In genomic region chr9:128863647-128864046, GRCh38 we compare ENCODE assay signal across 8 cellular contexts. TPM values are rescaled to one million over a fixed set of nuclear protein-coding genes. Genes with fewer than 3 reads are reported as not detected.
A peak's percentile ranks its signal among the peaks of the same experiment; 100 is the strongest.
DNase-seq lines count a peak whose midpoint lies in the region; ATAC-seq and TF ChIP-seq lines count a peak whose summit lies in the region.

No MANE protein-coding gene starts in this region.

- H2BK120ac ChIP-seq in neuronal stem cell (ENCODE audit: low read depth, low read length), result no peak overlapping the region

- H3F3A ChIP-seq in PC-3 (ENCODE audit: low read length, unreplicated experiment), result no peaks in the 10 kb centered on the region

- H3K79me1 ChIP-seq in neuronal stem cell (ENCODE audit: low read depth, low read length), result peaks cover 2% of the 10 kb centered on the region

- H2BK15ac ChIP-seq in neuronal stem cell (ENCODE audit: low read length), result no peak overlapping the region

- POLR2A ChIA-PET in PC-3 (lab: Charles Lee; ENCODE audit: unreplicated experiment), result interaction anchor here (0.5 kb wide), 1 partner anchor 12 kb away, joined by 3 read pairs; no protein-coding TSS in a partner anchor

- H3K9ac ChIP-seq in PC-3 (ENCODE audit: low read length) (no peak overlapping the region), fibroblast of lung (ENCODE audit: insufficient read depth, low read length) (no peak overlapping the region), neuronal stem cell (ENCODE audit: low read depth, low read length, poor library complexity) (no peak overlapping the region)

- H2BK5ac ChIP-seq in neuronal stem cell (ENCODE audit: low read length), result no peak overlapping the region

- H3K27me3 ChIP-seq in PC-3 (ENCODE audit: low read length) (no peaks in the 10 kb centered on the region), fibroblast of lung (ENCODE audit: control insufficient read depth, insufficient read depth, low read length) (no peaks in the 10 kb centered on the region), neuronal stem cell (ENCODE audit: control insufficient read depth in 3 of 3, insufficient read depth in 3 of 3, low read depth in 1 of 3, low read length in 3 of 3) (no peaks in the 10 kb centered on the region), thoracic aorta (replicated peaks; ENCODE audit: insufficient read depth) (no peaks in the 10 kb centered on the region)

- DNase-seq in DMS53 treated with DMSO at 0.1 percent for 48 hours (lab: John Stamatoyannopoulos, UW; ENCODE audit: unreplicated experiment) (peak; percentile 44), HFFc6 (peak; percentile 30), PC-3 (peak; percentile 67), activated T-cell treated with anti-CD3 and anti-CD28 coated beads for 48 hours (ENCODE audit: low read depth) (peak; percentile 81), fibroblast of lung (ENCODE audit: low read depth in 2 of 2) (peak; percentile 18 to 51), neuronal stem cell (ENCODE audit: low spot score) (peak; percentile 65), thoracic aorta (ENCODE audit: low spot score) (no peak)

- H3K4me3 ChIP-seq in PC-3 (ENCODE audit: low read length) (no peak overlapping the region), fibroblast of lung (replicated peaks in 1 of 4; ENCODE audit: control extremely low read depth in 1 of 4, insufficient read depth in 1 of 4, low read depth in 3 of 4, low read length in 4 of 4) (no peak overlapping the region), neuronal stem cell (ENCODE audit: low read length in 2 of 2) (no peak overlapping the region), thoracic aorta (no peak overlapping the region)

- BruUV-seq in PC-3 (replicated peaks; lab: Mats Ljungman, UMichigan), result no TSS peak

- no peak overlapping the region for H3K14ac ChIP-seq in neuronal stem cell (ENCODE audit: low read length)

- H3K9me3 ChIP-seq in PC-3 (ENCODE audit: low read length) (no peaks in the 10 kb centered on the region), fibroblast of lung (ENCODE audit: control insufficient read depth, insufficient read depth, low read depth, low read length) (no peaks in the 10 kb centered on the region), neuronal stem cell (replicated peaks in 1 of 2; ENCODE audit: control insufficient read depth in 2 of 2, insufficient read depth in 1 of 2, low read depth in 1 of 2, low read length in 2 of 2) (no peaks in the 10 kb centered on the region), thoracic aorta (no peaks in the 10 kb centered on the region)

- H4K20me1 ChIP-seq in PC-3 (ENCODE audit: low read length), result no peaks in the 10 kb centered on the region
- no peaks in the 10 kb centered on the region for H4K20me1 ChIP-seq in fibroblast of lung (ENCODE audit: control insufficient read depth, extremely low read depth, insufficient read depth, low read length)

- no peaks in the 10 kb centered on the region for H3K36me3 Mint-ChIP-seq in HFFc6 (ENCODE audit: low read depth)

- H3K4ac ChIP-seq in neuronal stem cell (ENCODE audit: low read length), result no peak overlapping the region

- H2AK5ac ChIP-seq in neuronal stem cell (ENCODE audit: low read depth, low read length), result no peak overlapping the region

- CTCF ChIA-PET in PC-3 (lab: Charles Lee), result interaction anchor here (0.6 kb wide), 1 partner anchor 266 kb away, joined by 3 read pairs; no protein-coding TSS in a partner anchor

- no peaks in the 10 kb centered on the region for H3K9me2 ChIP-seq in PC-3 (replicated peaks; ENCODE audit: low read length)

- H3K36me3 ChIP-seq in PC-3 (ENCODE audit: low read depth, low read length) (no peaks in the 10 kb centered on the region), fibroblast of lung (ENCODE audit: control insufficient read depth, insufficient read depth, low read length) (no peaks in the 10 kb centered on the region), neuronal stem cell (replicated peaks in 1 of 2; ENCODE audit: control insufficient read depth in 2 of 2, insufficient read depth in 2 of 2, low read length in 2 of 2) (no peaks in the 10 kb centered on the region), thoracic aorta (no peaks in the 10 kb centered on the region)

- no peaks in the 10 kb centered on the region for H3K4me1 ChIP-seq in PC-3 (ENCODE audit: insufficient read depth, low read length)
- no peaks in the 10 kb centered on the region for H3K4me1 ChIP-seq in fibroblast of lung (ENCODE audit: control insufficient read depth, extremely low read depth, insufficient read depth, low read length)
- H3K4me1 ChIP-seq in neuronal stem cell (ENCODE audit: control insufficient read depth in 2 of 2, insufficient read depth in 1 of 2, low read depth in 1 of 2, low read length in 2 of 2), result peaks cover 2 to 3% of the 10 kb centered on the region in 2 donors
- peaks cover 9 to 20% of the 10 kb centered on the region in 2 donors for H3K4me1 ChIP-seq in thoracic aorta (ENCODE audit: control insufficient read depth in 1 of 2, low read depth in 2 of 2)

- no CpG with 5 or more reads among the region's 10 CpGs for WGBS in neuronal stem cell (ENCODE audit: extremely low coverage in 2 of 2, insufficient read length in 2 of 2, insufficient replicate concordance in 1 of 2), 2 donors

- H2BK12ac ChIP-seq in neuronal stem cell (ENCODE audit: low read length), result no peak overlapping the region

- 0 out of 2 replicates have a peak overlapping the region, but pooled peaks have one; percentile 37 for H2AFZ ChIP-seq in PC-3 (ENCODE audit: low read length)
- no peak overlapping the region for H2AFZ ChIP-seq in fibroblast of lung (ENCODE audit: low read length)
- H2AFZ ChIP-seq in neuronal stem cell (ENCODE audit: low read length), result peak overlapping the region; percentile 66

- no peak overlapping the region for H4K8ac ChIP-seq in neuronal stem cell (ENCODE audit: low read depth, low read length)

- no peak overlapping the region for H3K23ac ChIP-seq in neuronal stem cell (ENCODE audit: low read depth, low read length, poor library complexity)

- no peak overlapping the region for H3K27ac Mint-ChIP-seq in HFFc6

- no peaks in the 10 kb centered on the region for H3K27me3 Mint-ChIP-seq in HFFc6 (ENCODE audit: insufficient read depth)

- H4K91ac ChIP-seq in neuronal stem cell (ENCODE audit: low read depth, low read length, poor library complexity), result no peak overlapping the region

- no peak overlapping the region for H3K4me2 ChIP-seq in PC-3 (ENCODE audit: low read length)
- H3K4me2 ChIP-seq in fibroblast of lung (ENCODE audit: extremely low read depth, insufficient read depth, low read length), result no peak overlapping the region
- H3K4me2 ChIP-seq in neuronal stem cell (ENCODE audit: insufficient read depth, low read length, poor library complexity, severe bottlenecking), result no peak overlapping the region

- TF ChIP-seq CTCF in HFFc6 (IDR thresholded peaks at IDR 0.05) (peak; percentile 99), PC-3 (conservative IDR thresholded peaks at IDR 0.05; ENCODE audit: low read depth, low read length) (peak; percentile 75), fibroblast of lung (conservative IDR thresholded peaks at IDR 0.05 in 1 of 2, IDR thresholded peaks at IDR 0.05 in 1 of 2; ENCODE audit: low read depth in 1 of 2, low read length in 2 of 2) (peak; percentile 76 to 89), thoracic aorta (IDR thresholded peaks at IDR 0.05) (peak; percentile 99)

- ATAC-seq in PC-3, result peak; percentile 80
- peak; percentile 42 for ATAC-seq in thoracic aorta (ENCODE audit: insufficient number of reproducible peaks, low FRiP score, low read depth)
- ATAC-seq in HG03469 (IDR thresholded peaks at IDR 0.05; ENCODE audit: unreplicated experiment), result no peak

- H3K79me2 ChIP-seq in PC-3 (ENCODE audit: low read length) (no peaks in the 10 kb centered on the region), fibroblast of lung (ENCODE audit: control insufficient read depth, insufficient read depth, low read length) (no peaks in the 10 kb centered on the region)

- H3K4me1 Mint-ChIP-seq in HFFc6 (ENCODE audit: low read depth), result no peaks in the 10 kb centered on the region

- H3K9me3 Mint-ChIP-seq in HFFc6, result no peaks in the 10 kb centered on the region

- H3K4me3 Mint-ChIP-seq in HFFc6, result no peak overlapping the region

- no peak overlapping the region for H3K18ac ChIP-seq in neuronal stem cell (ENCODE audit: low read length)

- H3K27ac ChIP-seq in PC-3 (ENCODE audit: low read length), result no peak overlapping the region
- H3K27ac ChIP-seq in fibroblast of lung (ENCODE audit: insufficient read depth, low read length), result no peak overlapping the region
- H3K27ac ChIP-seq in neuronal stem cell (replicated peaks; ENCODE audit: low read length), result no peak overlapping the region
- no peak overlapping the region for H3K27ac ChIP-seq in thoracic aorta

- intact Hi-C loops in PC-3 (cut with micrococcal nuclease), result loop anchor here (1.0 kb wide), 1 partner anchor 65 kb away; no protein-coding TSS in a partner anchor

RNA-seq across cellular contexts. Expression of gene KYAT1, which starts 18.1 kb away (rescaled TPM):
- 1 to 10 TPM; 6.7 to 9.0 (median 8.3) TPM for total RNA-seq in HFFc6 (2021; fragmentation: NEBNext Ultra II Directional; extraction: Animal tissue kit (Norgen Biotek cat#: 25700))
- total RNA-seq in PC-3 (2014; rRNA removed) (7.4 and 12.9 TPM in 2 replicates), fibroblast of lung (7.4 and 12.4 TPM in 2 replicates), thoracic aorta (10 to 100 TPM in 1 of 2 donors, 1 to 10 TPM in 1; 5.4 to 14.2 TPM)
- 4.7 and 6.2 TPM in 2 replicates for polyA plus RNA-seq in fibroblast of lung
- polyA plus RNA-seq in fibroblast of lung (2012), result 4.7 and 5.2 TPM in 2 replicates
- 8.8 and 10.2 TPM in 2 replicates for polyA minus RNA-seq in fibroblast of lung (ENCODE audit: low replicate concordance)
- 19.9 TPM for polyA plus RNA-seq in neuronal stem cell (2013, experiment 1 of 2)
- polyA plus RNA-seq in neuronal stem cell (2013, experiment 2 of 2), result 19.3 TPM

RNA-seq across cellular contexts. Expression of gene LRRC8A, which starts 18.3 kb away (rescaled TPM):
- 10 to 100 TPM; 37.8 to 51.9 (median 39.6) TPM for total RNA-seq in HFFc6 (2021; fragmentation: NEBNext Ultra II Directional; extraction: Animal tissue kit (Norgen Biotek cat#: 25700))
- total RNA-seq in PC-3 (2014; rRNA removed) (58.9 and 65.5 TPM in 2 replicates), fibroblast of lung (26.1 and 28.5 TPM in 2 replicates), thoracic aorta (100 to 1,000 TPM; 125 to 161 TPM)
- 35.4 and 45.0 TPM in 2 replicates for polyA plus RNA-seq in fibroblast of lung
- 30.1 and 35.8 TPM in 2 replicates for polyA plus RNA-seq in fibroblast of lung (2012)
- polyA minus RNA-seq in fibroblast of lung (ENCODE audit: low replicate concordance), result 108 and 129 TPM in 2 replicates
- polyA plus RNA-seq in neuronal stem cell (2013, experiment 1 of 2), result 28.5 TPM
- polyA plus RNA-seq in neuronal stem cell (2013, experiment 2 of 2), result 29.6 TPM

RNA-seq across cellular contexts. Expression of gene SPOUT1, which starts 34.1 kb away (rescaled TPM):
- total RNA-seq in HFFc6 (2021; fragmentation: NEBNext Ultra II Directional; extraction: Animal tissue kit (Norgen Biotek cat#: 25700)), result 10 to 100 TPM; 33.2 to 46.8 (median 38.2) TPM
- total RNA-seq in PC-3 (2014; rRNA removed), result 27.2 and 30.5 TPM in 2 replicates
- total RNA-seq in fibroblast of lung, result 7.4 and 8.7 TPM in 2 replicates
- 9.0 and 18.1 TPM in 2 replicates for polyA plus RNA-seq in fibroblast of lung
- polyA plus RNA-seq in fibroblast of lung (2012), result 15.1 and 34.1 TPM in 2 replicates
- 65.6 and 76.4 TPM in 2 replicates for polyA minus RNA-seq in fibroblast of lung (ENCODE audit: low replicate concordance)
- 14.3 TPM for polyA plus RNA-seq in neuronal stem cell (2013, experiment 1 of 2)
- polyA plus RNA-seq in neuronal stem cell (2013, experiment 2 of 2), result 13.9 TPM
- total RNA-seq in thoracic aorta, result 10 to 100 TPM; 18.2 to 38.6 TPM

RNA-seq across cellular contexts. Expression of gene ENDOG, which starts 45.3 kb away (rescaled TPM):
- total RNA-seq in HFFc6 (2021; fragmentation: NEBNext Ultra II Directional; extraction: Animal tissue kit (Norgen Biotek cat#: 25700)), result 10 to 100 TPM; 16.0 to 23.7 (median 17.0) TPM
- total RNA-seq in PC-3 (2014; rRNA removed) (37.0 and 51.5 TPM in 2 replicates), fibroblast of lung (15.5 and 22.9 TPM in 2 replicates), thoracic aorta (10 to 100 TPM; 21.2 to 26.4 TPM)
- 5.2 and 9.6 TPM in 2 replicates for polyA plus RNA-seq in fibroblast of lung
- 8.9 and 18.0 TPM in 2 replicates for polyA plus RNA-seq in fibroblast of lung (2012)
- polyA minus RNA-seq in fibroblast of lung (ENCODE audit: low replicate concordance), result 8.9 and 15.3 TPM in 2 replicates
- polyA plus RNA-seq in neuronal stem cell (2013, experiment 1 of 2), result 9.8 TPM
- polyA plus RNA-seq in neuronal stem cell (2013, experiment 2 of 2), result 9.3 TPM

RNA-seq across cellular contexts. Expression of gene PHYHD1, which starts 57.1 kb away (rescaled TPM):
- total RNA-seq in HFFc6 (2021; fragmentation: NEBNext Ultra II Directional; extraction: Animal tissue kit (Norgen Biotek cat#: 25700)), result 10 to 100 TPM in 3 of 6 experiments, 1 to 10 TPM in 3; 6.8 to 13.9 (median 10.0) TPM
- total RNA-seq in PC-3 (2014; rRNA removed), result 1.6 TPM in 1 of 2 replicates, not detected in the other
- 12.3 and 20.0 TPM in 2 replicates for total RNA-seq in fibroblast of lung
- polyA plus RNA-seq in fibroblast of lung, result 9.8 and 17.7 TPM in 2 replicates
- 11.0 and 19.7 TPM in 2 replicates for polyA plus RNA-seq in fibroblast of lung (2012)
- 11.7 and 28.1 TPM in 2 replicates for polyA minus RNA-seq in fibroblast of lung (ENCODE audit: low replicate concordance)
- 13.0 TPM for polyA plus RNA-seq in neuronal stem cell (2013, experiment 1 of 2)
- 12.5 TPM for polyA plus RNA-seq in neuronal stem cell (2013, experiment 2 of 2)
- 10 to 100 TPM; 21.1 to 36.3 TPM for total RNA-seq in thoracic aorta
